ENCODE assay signal across 1 cellular context in the genomic region with DNA sequence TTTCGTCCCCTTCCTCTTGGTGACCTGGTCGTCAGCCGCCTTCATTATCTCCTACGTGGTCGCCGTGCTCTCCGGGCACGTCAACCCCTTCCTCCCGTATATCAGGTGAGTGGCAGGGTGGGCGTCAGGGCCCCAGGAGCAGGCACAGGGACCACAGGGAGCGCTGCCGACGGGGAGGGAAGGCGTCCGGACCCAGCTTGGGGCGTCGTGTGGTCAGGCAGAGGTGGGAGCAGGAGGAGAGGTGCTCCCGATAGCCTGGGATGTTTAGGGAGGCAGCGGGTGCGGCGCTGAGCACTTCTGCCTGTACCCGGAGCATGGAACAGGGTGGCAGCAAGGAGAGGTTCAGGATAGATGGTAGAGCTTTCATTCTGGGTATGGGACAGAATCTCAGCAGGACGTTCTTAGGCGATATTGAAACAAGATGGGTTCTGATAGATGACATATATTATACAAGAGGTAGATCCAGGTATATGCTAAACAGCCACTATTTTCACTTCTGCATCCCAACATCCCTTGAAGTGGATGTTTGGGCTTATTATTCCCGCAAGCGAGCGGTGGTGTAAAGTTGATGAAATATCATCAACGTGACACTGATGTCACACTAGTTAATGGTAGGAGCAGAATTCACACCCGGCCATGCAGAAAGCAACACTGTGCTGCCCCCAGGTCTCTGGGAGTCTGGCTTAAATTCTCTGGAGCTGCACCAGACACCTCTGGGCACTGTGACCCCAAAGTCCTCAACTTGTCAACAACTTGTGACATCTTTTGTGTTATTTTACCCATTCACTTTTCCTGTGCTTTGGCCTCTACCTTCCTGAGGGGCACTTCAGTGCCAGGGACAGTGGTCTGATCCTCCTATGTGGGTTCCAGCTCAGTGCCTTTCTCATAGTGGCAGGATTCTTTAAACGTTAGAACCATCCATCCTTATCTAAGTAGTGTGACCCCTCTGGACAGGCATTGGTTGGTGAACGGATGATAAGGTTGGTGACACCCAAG.
TF ChIP-seq lines count a peak whose summit lies in the region.

No MANE protein-coding gene starts in this region.

TF ChIP-seq in K562, 482 proteins besides CTCF, POLR2A, EP300 and RAD21 (continued from another document and continues in another):
- 0 out of 2 replicates have a peak, but pooled peaks have one; percentile 3 for TF ChIP-seq FOSL1 (tag; conservative IDR thresholded peaks at IDR 0.05)
- no peak for TF ChIP-seq ZNF583 (CRISPR knock-in tag; IDR thresholded peaks at IDR 0.05)
- no peak for TF ChIP-seq TOE1 (IDR thresholded peaks at IDR 0.05; ENCODE audit: borderline replicate concordance)
- TF ChIP-seq TOE1 (CRISPR knock-in tag; IDR thresholded peaks at IDR 0.05; ENCODE audit: borderline replicate concordance, low read depth), result no peak
- TF ChIP-seq NCOA1 (IDR thresholded peaks at IDR 0.05; ENCODE audit: low read depth), result no peak
- no peak for TF ChIP-seq SIN3A (IDR thresholded peaks at IDR 0.05; ENCODE audit: borderline replicate concordance in 2 of 2, control insufficient read depth in 1 of 2, low read depth in 2 of 2, low read length in 2 of 2)
- TF ChIP-seq, protein P1, sequence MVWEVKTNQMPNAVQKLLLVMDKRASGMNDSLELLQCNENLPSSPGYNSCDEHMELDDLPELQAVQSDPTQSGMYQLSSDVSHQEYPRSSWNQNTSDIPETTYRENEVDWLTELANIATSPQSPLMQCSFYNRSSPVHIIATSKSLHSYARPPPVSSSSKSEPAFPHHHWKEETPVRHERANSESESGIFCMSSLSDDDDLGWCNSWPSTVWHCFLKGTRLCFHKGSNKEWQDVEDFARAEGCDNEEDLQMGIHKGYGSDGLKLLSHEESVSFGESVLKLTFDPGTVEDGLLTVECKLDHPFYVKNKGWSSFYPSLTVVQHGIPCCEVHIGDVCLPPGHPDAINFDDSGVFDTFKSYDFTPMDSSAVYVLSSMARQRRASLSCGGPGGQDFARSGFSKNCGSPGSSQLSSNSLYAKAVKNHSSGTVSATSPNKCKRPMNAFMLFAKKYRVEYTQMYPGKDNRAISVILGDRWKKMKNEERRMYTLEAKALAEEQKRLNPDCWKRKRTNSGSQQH (CRISPR knock-in tag; IDR thresholded peaks at IDR 0.05), result no peak
- TF ChIP-seq MAFG (tag; conservative IDR thresholded peaks at IDR 0.05), result no peak
- TF ChIP-seq, protein P2, sequence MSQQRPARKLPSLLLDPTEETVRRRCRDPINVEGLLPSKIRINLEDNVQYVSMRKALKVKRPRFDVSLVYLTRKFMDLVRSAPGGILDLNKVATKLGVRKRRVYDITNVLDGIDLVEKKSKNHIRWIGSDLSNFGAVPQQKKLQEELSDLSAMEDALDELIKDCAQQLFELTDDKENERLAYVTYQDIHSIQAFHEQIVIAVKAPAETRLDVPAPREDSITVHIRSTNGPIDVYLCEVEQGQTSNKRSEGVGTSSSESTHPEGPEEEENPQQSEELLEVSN (IDR thresholded peaks at IDR 0.05; ENCODE audit: borderline replicate concordance in 1 of 2, extremely low read depth in 1 of 2, insufficient read depth in 1 of 2, insufficient read length in 1 of 2, low read depth in 1 of 2, low read length in 1 of 2, poor library complexity in 1 of 2, severe bottlenecking in 1 of 2), result peak; percentile 9 to 45
- TF ChIP-seq PHF21A (IDR thresholded peaks at IDR 0.05; ENCODE audit: borderline replicate concordance, low read depth), result peak; percentile 52; the same call in 1 of the 2 replicates
- TF ChIP-seq, protein P3, sequence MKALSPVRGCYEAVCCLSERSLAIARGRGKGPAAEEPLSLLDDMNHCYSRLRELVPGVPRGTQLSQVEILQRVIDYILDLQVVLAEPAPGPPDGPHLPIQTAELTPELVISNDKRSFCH (CRISPR knock-in tag; IDR thresholded peaks at IDR 0.05), result no peak
- TF ChIP-seq, protein P3 (tag; IDR thresholded peaks at IDR 0.05), result no peak
- TF ChIP-seq, protein P4, sequence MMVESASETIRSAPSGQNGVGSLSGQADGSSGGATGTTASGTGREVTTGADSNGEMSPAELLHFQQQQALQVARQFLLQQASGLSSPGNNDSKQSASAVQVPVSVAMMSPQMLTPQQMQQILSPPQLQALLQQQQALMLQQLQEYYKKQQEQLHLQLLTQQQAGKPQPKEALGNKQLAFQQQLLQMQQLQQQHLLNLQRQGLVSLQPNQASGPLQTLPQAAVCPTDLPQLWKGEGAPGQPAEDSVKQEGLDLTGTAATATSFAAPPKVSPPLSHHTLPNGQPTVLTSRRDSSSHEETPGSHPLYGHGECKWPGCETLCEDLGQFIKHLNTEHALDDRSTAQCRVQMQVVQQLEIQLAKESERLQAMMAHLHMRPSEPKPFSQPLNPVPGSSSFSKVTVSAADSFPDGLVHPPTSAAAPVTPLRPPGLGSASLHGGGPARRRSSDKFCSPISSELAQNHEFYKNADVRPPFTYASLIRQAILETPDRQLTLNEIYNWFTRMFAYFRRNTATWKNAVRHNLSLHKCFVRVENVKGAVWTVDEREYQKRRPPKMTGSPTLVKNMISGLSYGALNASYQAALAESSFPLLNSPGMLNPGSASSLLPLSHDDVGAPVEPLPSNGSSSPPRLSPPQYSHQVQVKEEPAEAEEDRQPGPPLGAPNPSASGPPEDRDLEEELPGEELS (CRISPR knock-in tag; IDR thresholded peaks at IDR 0.05; ENCODE audit: borderline replicate concordance), result no peak
- no peak for TF ChIP-seq GABPB1 (CRISPR knock-in tag; IDR thresholded peaks at IDR 0.05)
- no peak for TF ChIP-seq HIVEP1 (CRISPR knock-in tag; IDR thresholded peaks at IDR 0.05)
- TF ChIP-seq ZNF263 (CRISPR knock-in tag; IDR thresholded peaks at IDR 0.05; ENCODE audit: borderline replicate concordance), result peak; percentile 93
- TF ChIP-seq NFIC (IDR thresholded peaks at IDR 0.05), result no peak
- TF ChIP-seq ZNF124 (CRISPR knock-in tag; IDR thresholded peaks at IDR 0.05), result no peak
- no peak for TF ChIP-seq HNRNPLL (IDR thresholded peaks at IDR 0.05; ENCODE audit: low read depth, low read length, poor library complexity, severe bottlenecking)
- TF ChIP-seq PHB (CRISPR knock-in tag; IDR thresholded peaks at IDR 0.05), result no peak
- TF ChIP-seq, protein P5, sequence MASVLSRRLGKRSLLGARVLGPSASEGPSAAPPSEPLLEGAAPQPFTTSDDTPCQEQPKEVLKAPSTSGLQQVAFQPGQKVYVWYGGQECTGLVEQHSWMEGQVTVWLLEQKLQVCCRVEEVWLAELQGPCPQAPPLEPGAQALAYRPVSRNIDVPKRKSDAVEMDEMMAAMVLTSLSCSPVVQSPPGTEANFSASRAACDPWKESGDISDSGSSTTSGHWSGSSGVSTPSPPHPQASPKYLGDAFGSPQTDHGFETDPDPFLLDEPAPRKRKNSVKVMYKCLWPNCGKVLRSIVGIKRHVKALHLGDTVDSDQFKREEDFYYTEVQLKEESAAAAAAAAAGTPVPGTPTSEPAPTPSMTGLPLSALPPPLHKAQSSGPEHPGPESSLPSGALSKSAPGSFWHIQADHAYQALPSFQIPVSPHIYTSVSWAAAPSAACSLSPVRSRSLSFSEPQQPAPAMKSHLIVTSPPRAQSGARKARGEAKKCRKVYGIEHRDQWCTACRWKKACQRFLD (CRISPR knock-in tag; IDR thresholded peaks at IDR 0.05), result no peak
- no peak for TF ChIP-seq BRF1 (IDR thresholded peaks at IDR 0.05; ENCODE audit: borderline replicate concordance, extremely low read depth, insufficient read length)
- no peak for TF ChIP-seq TAF15 (IDR thresholded peaks at IDR 0.05; ENCODE audit: low read depth, low read length)
- no peak for TF ChIP-seq TEAD1 (CRISPR knock-in tag; IDR thresholded peaks at IDR 0.05)
- no peak for TF ChIP-seq HNRNPUL1 (IDR thresholded peaks at IDR 0.05; ENCODE audit: low read length)
- no peak for TF ChIP-seq RCOR1 (IDR thresholded peaks at IDR 0.05; ENCODE audit: borderline replicate concordance in 1 of 2, low read depth in 2 of 2, low read length in 2 of 2)
- TF ChIP-seq U2AF2 (optimal IDR thresholded peaks at IDR 0.05; ENCODE audit: low read depth, low read length), result no peak
- TF ChIP-seq SMC3 (conservative IDR thresholded peaks at IDR 0.05; ENCODE audit: insufficient read depth, low read depth, low read length), result no peak
- TF ChIP-seq MAZ (CRISPR knock-in tag; conservative IDR thresholded peaks at IDR 0.05 in 1 of 2, IDR thresholded peaks at IDR 0.05 in 1 of 2), result peak in 1 of 2 experiments; percentile 2; a peak in 1 of 4 replicates
- TF ChIP-seq, protein P6, sequence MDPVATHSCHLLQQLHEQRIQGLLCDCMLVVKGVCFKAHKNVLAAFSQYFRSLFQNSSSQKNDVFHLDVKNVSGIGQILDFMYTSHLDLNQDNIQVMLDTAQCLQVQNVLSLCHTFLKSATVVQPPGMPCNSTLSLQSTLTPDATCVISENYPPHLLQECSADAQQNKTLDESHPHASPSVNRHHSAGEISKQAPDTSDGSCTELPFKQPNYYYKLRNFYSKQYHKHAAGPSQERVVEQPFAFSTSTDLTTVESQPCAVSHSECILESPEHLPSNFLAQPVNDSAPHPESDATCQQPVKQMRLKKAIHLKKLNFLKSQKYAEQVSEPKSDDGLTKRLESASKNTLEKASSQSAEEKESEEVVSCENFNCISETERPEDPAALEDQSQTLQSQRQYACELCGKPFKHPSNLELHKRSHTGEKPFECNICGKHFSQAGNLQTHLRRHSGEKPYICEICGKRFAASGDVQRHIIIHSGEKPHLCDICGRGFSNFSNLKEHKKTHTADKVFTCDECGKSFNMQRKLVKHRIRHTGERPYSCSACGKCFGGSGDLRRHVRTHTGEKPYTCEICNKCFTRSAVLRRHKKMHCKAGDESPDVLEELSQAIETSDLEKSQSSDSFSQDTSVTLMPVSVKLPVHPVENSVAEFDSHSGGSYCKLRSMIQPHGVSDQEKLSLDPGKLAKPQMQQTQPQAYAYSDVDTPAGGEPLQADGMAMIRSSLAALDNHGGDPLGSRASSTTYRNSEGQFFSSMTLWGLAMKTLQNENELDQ (CRISPR knock-in tag; IDR thresholded peaks at IDR 0.05; ENCODE audit: borderline replicate concordance), result no peak
- TF ChIP-seq, protein P7, sequence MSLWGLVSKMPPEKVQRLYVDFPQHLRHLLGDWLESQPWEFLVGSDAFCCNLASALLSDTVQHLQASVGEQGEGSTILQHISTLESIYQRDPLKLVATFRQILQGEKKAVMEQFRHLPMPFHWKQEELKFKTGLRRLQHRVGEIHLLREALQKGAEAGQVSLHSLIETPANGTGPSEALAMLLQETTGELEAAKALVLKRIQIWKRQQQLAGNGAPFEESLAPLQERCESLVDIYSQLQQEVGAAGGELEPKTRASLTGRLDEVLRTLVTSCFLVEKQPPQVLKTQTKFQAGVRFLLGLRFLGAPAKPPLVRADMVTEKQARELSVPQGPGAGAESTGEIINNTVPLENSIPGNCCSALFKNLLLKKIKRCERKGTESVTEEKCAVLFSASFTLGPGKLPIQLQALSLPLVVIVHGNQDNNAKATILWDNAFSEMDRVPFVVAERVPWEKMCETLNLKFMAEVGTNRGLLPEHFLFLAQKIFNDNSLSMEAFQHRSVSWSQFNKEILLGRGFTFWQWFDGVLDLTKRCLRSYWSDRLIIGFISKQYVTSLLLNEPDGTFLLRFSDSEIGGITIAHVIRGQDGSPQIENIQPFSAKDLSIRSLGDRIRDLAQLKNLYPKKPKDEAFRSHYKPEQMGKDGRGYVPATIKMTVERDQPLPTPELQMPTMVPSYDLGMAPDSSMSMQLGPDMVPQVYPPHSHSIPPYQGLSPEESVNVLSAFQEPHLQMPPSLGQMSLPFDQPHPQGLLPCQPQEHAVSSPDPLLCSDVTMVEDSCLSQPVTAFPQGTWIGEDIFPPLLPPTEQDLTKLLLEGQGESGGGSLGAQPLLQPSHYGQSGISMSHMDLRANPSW (CRISPR knock-in tag; IDR thresholded peaks at IDR 0.05), result no peak
- TF ChIP-seq, protein P8, sequence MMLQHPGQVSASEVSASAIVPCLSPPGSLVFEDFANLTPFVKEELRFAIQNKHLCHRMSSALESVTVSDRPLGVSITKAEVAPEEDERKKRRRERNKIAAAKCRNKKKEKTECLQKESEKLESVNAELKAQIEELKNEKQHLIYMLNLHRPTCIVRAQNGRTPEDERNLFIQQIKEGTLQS (IDR thresholded peaks at IDR 0.05), result peak; percentile 17; the same call in 1 of the 2 replicates
- TF ChIP-seq, protein P8 (CRISPR knock-in tag; conservative IDR thresholded peaks at IDR 0.05), result no peak
- no peak for TF ChIP-seq SAFB2 (IDR thresholded peaks at IDR 0.05; ENCODE audit: borderline replicate concordance, low read depth, low read length, severe bottlenecking)
- no peak for TF ChIP-seq RFX5 (IDR thresholded peaks at IDR 0.05; ENCODE audit: low read depth, low read length)
- TF ChIP-seq PCBP2 (IDR thresholded peaks at IDR 0.05; ENCODE audit: low read depth, low read length, poor library complexity, severe bottlenecking), result no peak
- no peak for TF ChIP-seq HMG20B (CRISPR knock-in tag; IDR thresholded peaks at IDR 0.05)
- TF ChIP-seq ATF7 (IDR thresholded peaks at IDR 0.05), result no peak
- TF ChIP-seq, protein P9, sequence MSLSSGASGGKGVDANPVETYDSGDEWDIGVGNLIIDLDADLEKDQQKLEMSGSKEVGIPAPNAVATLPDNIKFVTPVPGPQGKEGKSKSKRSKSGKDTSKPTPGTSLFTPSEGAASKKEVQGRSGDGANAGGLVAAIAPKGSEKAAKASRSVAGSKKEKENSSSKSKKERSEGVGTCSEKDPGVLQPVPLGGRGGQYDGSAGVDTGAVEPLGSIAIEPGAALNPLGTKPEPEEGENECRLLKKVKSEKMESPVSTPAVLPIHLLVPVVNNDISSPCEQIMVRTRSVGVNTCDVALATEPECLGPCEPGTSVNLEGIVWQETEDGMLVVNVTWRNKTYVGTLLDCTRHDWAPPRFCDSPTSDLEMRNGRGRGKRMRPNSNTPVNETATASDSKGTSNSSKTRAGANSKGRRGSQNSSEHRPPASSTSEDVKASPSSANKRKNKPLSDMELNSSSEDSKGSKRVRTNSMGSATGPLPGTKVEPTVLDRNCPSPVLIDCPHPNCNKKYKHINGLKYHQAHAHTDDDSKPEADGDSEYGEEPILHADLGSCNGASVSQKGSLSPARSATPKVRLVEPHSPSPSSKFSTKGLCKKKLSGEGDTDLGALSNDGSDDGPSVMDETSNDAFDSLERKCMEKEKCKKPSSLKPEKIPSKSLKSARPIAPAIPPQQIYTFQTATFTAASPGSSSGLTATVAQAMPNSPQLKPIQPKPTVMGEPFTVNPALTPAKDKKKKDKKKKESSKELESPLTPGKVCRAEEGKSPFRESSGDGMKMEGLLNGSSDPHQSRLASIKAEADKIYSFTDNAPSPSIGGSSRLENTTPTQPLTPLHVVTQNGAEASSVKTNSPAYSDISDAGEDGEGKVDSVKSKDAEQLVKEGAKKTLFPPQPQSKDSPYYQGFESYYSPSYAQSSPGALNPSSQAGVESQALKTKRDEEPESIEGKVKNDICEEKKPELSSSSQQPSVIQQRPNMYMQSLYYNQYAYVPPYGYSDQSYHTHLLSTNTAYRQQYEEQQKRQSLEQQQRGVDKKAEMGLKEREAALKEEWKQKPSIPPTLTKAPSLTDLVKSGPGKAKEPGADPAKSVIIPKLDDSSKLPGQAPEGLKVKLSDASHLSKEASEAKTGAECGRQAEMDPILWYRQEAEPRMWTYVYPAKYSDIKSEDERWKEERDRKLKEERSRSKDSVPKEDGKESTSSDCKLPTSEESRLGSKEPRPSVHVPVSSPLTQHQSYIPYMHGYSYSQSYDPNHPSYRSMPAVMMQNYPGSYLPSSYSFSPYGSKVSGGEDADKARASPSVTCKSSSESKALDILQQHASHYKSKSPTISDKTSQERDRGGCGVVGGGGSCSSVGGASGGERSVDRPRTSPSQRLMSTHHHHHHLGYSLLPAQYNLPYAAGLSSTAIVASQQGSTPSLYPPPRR (CRISPR knock-in tag; IDR thresholded peaks at IDR 0.05; ENCODE audit: borderline replicate concordance), result no peak
- TF ChIP-seq GABPA (tag; conservative IDR thresholded peaks at IDR 0.05; ENCODE audit: low read depth), result no peak
- no peak for TF ChIP-seq SREBF2 (CRISPR knock-in tag; IDR thresholded peaks at IDR 0.05)
